9 cellular contexts compared by ENCODE assay signal in the genomic region with DNA sequence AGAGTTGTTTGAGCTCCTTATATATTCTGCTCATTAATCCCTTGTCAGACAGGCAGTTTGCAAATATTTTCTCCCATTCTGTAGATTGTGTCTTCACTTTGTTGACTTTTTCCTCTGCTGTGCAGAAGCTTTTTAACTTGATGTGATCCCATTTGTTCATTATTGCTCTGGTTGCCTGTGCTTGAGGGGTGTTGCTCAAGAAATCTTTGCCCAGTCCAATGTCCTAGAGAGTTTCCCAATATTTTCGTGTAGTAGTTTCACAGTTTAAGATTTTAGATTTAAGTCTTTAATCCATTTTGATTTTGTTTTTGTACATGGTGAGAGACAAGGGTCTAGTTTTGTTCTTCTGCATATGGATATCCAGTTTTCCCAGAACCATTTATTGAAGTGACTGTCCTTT. TPM values are rescaled to one million over a fixed set of nuclear protein-coding genes. Genes with fewer than 3 reads are reported as not detected.
"Had no signal": no experiment of that assay in that cellular context is flagged by ENCODE, and none has a peak within 500 bp of the region (broad histone marks: within the 10 kb centered on the region; RNA-seq: fewer than 3 reads in every experiment).

No MANE protein-coding gene starts in this region.

- H3K27ac ChIP-seq: HL-60, KMS-11 had no signal

- H3K4me2 ChIP-seq: KMS-11 had no signal

- ATAC-seq: K562 had no signal

- H3K9ac ChIP-seq: KMS-11 had no signal

- FAIRE-seq: HTR-8/SVneo, K562 had no signal

- DNase-seq: IMR-90, KBM-7, KG1 had no signal

- H3K4me3 ChIP-seq: K562 had no signal

RNA-seq across cellular contexts. Expression of gene ABCC9, which starts 19.8 kb away (rescaled TPM):
- total RNA-seq: HT-29 had no signal
- polyA plus RNA-seq: IgD-negative memory B cell had no signal
